20 cellular contexts compared by ENCODE assay signal in the genomic region with DNA sequence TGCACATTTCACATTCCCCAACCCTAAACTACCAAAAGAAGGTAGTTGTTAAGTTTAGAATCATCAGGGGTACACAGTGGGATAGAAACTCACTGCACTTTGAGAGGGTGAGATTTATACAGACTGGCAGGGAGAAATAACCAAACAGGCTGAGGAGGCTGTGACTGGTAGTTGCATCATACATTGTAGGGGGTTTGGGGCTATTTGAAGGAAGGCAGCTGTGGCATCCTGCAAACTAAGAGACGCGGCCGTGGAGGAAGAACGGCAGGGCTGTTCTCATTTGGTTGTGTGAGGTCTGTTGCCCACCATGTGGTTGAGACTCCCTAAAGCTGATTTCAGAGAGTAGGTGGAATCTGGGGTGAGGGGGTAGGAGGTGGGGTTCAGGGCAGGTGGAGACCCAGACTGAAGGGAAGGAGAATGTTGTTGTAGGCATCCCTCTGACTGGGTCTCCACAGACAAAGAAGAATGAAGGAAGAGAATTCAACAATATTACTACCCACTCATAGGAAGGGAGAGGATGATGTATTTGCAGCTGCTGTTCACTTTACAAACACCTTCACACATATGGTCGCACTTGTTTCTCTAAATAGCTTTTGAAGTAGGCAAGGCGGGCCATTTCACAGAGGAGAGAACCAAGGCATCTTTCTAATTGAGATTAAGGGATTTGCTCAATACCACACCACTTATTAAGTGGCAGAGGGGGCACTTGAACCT.
DNase-seq lines count a peak whose midpoint lies in the region; ATAC-seq and TF ChIP-seq lines count a peak whose summit lies in the region.
"Had no signal": no experiment of that assay in that cellular context is flagged by ENCODE, and none has a peak within 500 bp of the region (broad histone marks: within the 10 kb centered on the region; RNA-seq: fewer than 3 reads in every experiment).

No MANE protein-coding gene starts in this region.

- H3K36me3 Mint-ChIP-seq in osteocyte (ENCODE audit: unreplicated experiment) = no peaks in the 10 kb centered on the region
- H3K36me3 Mint-ChIP-seq: activated CD4-positive, alpha-beta memory T cell treated with anti-CD3 and anti-CD28 coated beads for 36 hours; mesothelial cell of epicardium had no signal

- no peak overlapping the region for H3K4me3 Mint-ChIP-seq in osteocyte (ENCODE audit: unreplicated experiment)
- H3K4me3 Mint-ChIP-seq: activated CD4-positive, alpha-beta memory T cell treated with anti-CD3 and anti-CD28 coated beads for 36 hours; dendritic cell treated with granulocyte-macrophage colony-stimulating factor and Interleukin-4, amounts not matched to agents 40 ng/mL and 50 ng/mL, for 4 days; mesothelial cell of epicardium; nephron progenitor cell had no signal

- H3K4me1 Mint-ChIP-seq in osteocyte (ENCODE audit: unreplicated experiment) = peaks cover 66% of the 10 kb centered on the region
- H3K4me1 Mint-ChIP-seq: mesothelial cell of epicardium had no signal

- H3K9me3 Mint-ChIP-seq in osteocyte (ENCODE audit: unreplicated experiment) = peaks cover 6% of the 10 kb centered on the region
- H3K9me3 Mint-ChIP-seq: activated CD4-positive, alpha-beta memory T cell treated with anti-CD3 and anti-CD28 coated beads for 36 hours had no signal

- DNase-seq in EH (ENCODE audit: low read depth) (peak; percentile 39), MV-4-11 (lab: John Stamatoyannopoulos, UW) (peak; percentile 11), cardiac fibroblast (ENCODE audit: low read depth in 2 of 2) (peak; percentile 53 to 80), osteocyte (ENCODE audit: extremely low spot score, unreplicated experiment) (no peak), NCI-H526 treated with DMSO at 0.1 percent for 48 hours (lab: John Stamatoyannopoulos, UW) (no peak), GM19240 (ENCODE audit: insufficient read length, low spot score) (no peak)
- DNase-seq: activated CD4-positive, alpha-beta memory T cell treated with anti-CD3 and anti-CD28 coated beads for 36 hours; activated gamma-delta T cell treated with Interleukin-2 at 50 U/mL for 16 hours; heart left ventricle; left cardiac atrium; NCI-H146; NCI-H2171; NCI-H526; nephron progenitor cell; stimulated activated CD4-positive, alpha-beta T cell treated with anti-CD3 and anti-CD28 coated beads, Interleukin-1b, Interleukin-23, amount 100 ng/mL, for 48 hours had no signal

- ATAC-seq in HG03469 (IDR thresholded peaks at IDR 0.05; ENCODE audit: unreplicated experiment) = no peak
- ATAC-seq: heart left ventricle, left cardiac atrium had no signal

- peak overlapping the region; percentile 87 for H3K27ac Mint-ChIP-seq in osteocyte (ENCODE audit: unreplicated experiment)
- H3K27ac Mint-ChIP-seq: activated CD4-positive, alpha-beta memory T cell treated with anti-CD3 and anti-CD28 coated beads for 36 hours; dendritic cell treated with granulocyte-macrophage colony-stimulating factor and Interleukin-4, amounts not matched to agents 40 ng/mL and 50 ng/mL, for 4 days; mesothelial cell of epicardium; nephron progenitor cell; progenitor cell of endocrine pancreas had no signal

- no peak overlapping the region for H3K4me3 ChIP-seq in cardiac fibroblast (replicated peaks in 1 of 2; ENCODE audit: low read depth in 2 of 2, low read length in 2 of 2)
- H3K4me3 ChIP-seq: heart left ventricle, skin epidermis had no signal

- H3K27me3 Mint-ChIP-seq in osteocyte (ENCODE audit: unreplicated experiment) = no peaks in the 10 kb centered on the region

- TF ChIP-seq CTCF in cardiac fibroblast (IDR thresholded peaks at IDR 0.05; ENCODE audit: low read depth, low read length) (no peak), osteocyte (IDR thresholded peaks at IDR 0.05) (no peak)

Comparison
In these comparisons a context has a peak if more than half of its experiments do, and no peak if none do; other contexts are left out.
1. DNase-seq: peak in EH (single experiment), MV-4-11 (single experiment) and cardiac fibroblast (2 of 2); none in osteocyte (single experiment), NCI-H526 treated with DMSO at 0.1 percent for 48 hours (single experiment) and GM19240 (single experiment).